In the genomic region with DNA sequence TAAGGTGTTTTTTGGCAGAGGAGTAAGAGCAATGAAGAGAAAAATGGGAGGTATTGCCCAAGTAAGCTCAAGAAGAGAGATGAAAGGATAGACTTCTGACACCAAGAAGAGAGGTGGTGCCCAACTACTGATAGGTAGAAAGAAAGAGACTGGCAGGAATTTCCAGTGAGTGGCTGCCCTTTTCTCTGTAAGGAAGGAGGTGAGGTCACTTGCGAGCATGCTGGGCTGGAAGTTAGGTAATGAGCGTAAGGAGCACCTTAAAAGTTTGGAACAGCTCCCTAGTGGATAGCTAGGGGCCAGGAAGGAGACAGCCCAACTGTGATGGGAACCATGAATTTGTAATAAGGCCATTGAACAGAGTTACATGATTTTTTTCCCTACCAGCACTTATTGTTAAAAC, we compare ENCODE assay signal across 20 cellular contexts.
"Had no signal": no experiment of that assay in that cellular context is flagged by ENCODE, and none has a peak within 500 bp of the region (broad histone marks: within the 10 kb centered on the region; RNA-seq: fewer than 3 reads in every experiment).

No MANE protein-coding gene starts in this region.

- H3K27me3 ChIP-seq: foreskin keratinocyte, tibial nerve, vagina had no signal

- H3K4me3 Mint-ChIP-seq: activated CD4-positive, alpha-beta memory T cell treated with anti-CD3 and anti-CD28 coated beads for 36 hours; activated naive CD8-positive, alpha-beta T cell; brain; effector memory CD8-positive, alpha-beta T cell had no signal

- H3K9me3 Mint-ChIP-seq: activated CD4-positive, alpha-beta memory T cell treated with anti-CD3 and anti-CD28 coated beads for 36 hours; brain; effector memory CD8-positive, alpha-beta T cell had no signal

- ATAC-seq: effector memory CD8-positive, alpha-beta T cell; left lobe of liver had no signal

- H3K9me3 ChIP-seq: tibial nerve, vagina had no signal

- H3K27ac ChIP-seq: foreskin keratinocyte, tibial nerve, vagina, WERI-Rb-1 had no signal

- DNase-seq: activated CD4-positive, alpha-beta memory T cell treated with anti-CD3 and anti-CD28 coated beads for 36 hours; activated T-cell treated with anti-CD3 and anti-CD28 coated beads for 4 hours; amygdala; caudate nucleus; effector memory CD8-positive, alpha-beta T cell; glutamatergic neuron; hypothalamus; kidney; midbrain; stimulated activated CD4-positive, alpha-beta T cell treated with anti-CD3 and anti-CD28 coated beads, Interleukin-2, amount 100 ng/mL, for 24 hours; stimulated activated naive CD4-positive, alpha-beta T cell treated with Interleukin-2 at 50 U/mL for 16 hours; T-helper 2 cell; WERI-Rb-1 had no signal

- H3K27me3 Mint-ChIP-seq: activated CD4-positive, alpha-beta memory T cell treated with anti-CD3 and anti-CD28 coated beads for 36 hours; activated naive CD8-positive, alpha-beta T cell; brain; effector memory CD8-positive, alpha-beta T cell had no signal

- H3K4me3 ChIP-seq: lung, tibial nerve, vagina had no signal

- H3K27ac Mint-ChIP-seq: activated CD4-positive, alpha-beta memory T cell treated with anti-CD3 and anti-CD28 coated beads for 36 hours; activated naive CD8-positive, alpha-beta T cell; brain; effector memory CD8-positive, alpha-beta T cell had no signal

- H3K36me3 ChIP-seq: vagina, WERI-Rb-1 had no signal
